Comparison of ENCODE assay signal across 14 cellular contexts in genomic region chr7:94512735-94513564, GRCh38.
DNase-seq lines count a peak whose midpoint lies in the region; ATAC-seq and TF ChIP-seq lines count a peak whose summit lies in the region.
"Had no signal": no experiment of that assay in that cellular context is flagged by ENCODE, and none has a peak within 500 bp of the region (broad histone marks: within the 10 kb centered on the region; RNA-seq: fewer than 3 reads in every experiment).

No MANE protein-coding gene starts in this region.

- no peaks in the 10 kb centered on the region for H3K27me3 ChIP-seq in WERI-Rb-1 (ENCODE audit: insufficient read depth, low read depth, severe bottlenecking)
- H3K27me3 ChIP-seq: dorsolateral prefrontal cortex had no signal

- H3K27me3 Mint-ChIP-seq in stimulated activated naive CD8-positive, alpha-beta T cell treated with anti-CD3 and anti-CD28 coated beads, Interleukin-15, Interleukin-2, amounts not matched to agents 100 ng/mL and 50 ng/mL, for 24 hours, result no peaks in the 10 kb centered on the region
- no peaks in the 10 kb centered on the region for H3K27me3 Mint-ChIP-seq in stimulated activated naive CD8-positive, alpha-beta T cell treated with anti-CD3 and anti-CD28 coated beads, Interleukin-15, amount 100 ng/mL, for 72 hours
- no peaks in the 10 kb centered on the region for H3K27me3 Mint-ChIP-seq in memory B cell

- peak overlapping the region; percentile 62 for H3K27ac ChIP-seq in WERI-Rb-1
- H3K27ac ChIP-seq: prostate gland had no signal

- peaks cover 59% of the 10 kb centered on the region for H3K4me1 Mint-ChIP-seq in stimulated activated naive CD8-positive, alpha-beta T cell treated with anti-CD3 and anti-CD28 coated beads, Interleukin-15, Interleukin-2, amounts not matched to agents 100 ng/mL and 50 ng/mL, for 24 hours (ENCODE audit: low read depth)
- H3K4me1 Mint-ChIP-seq in stimulated activated naive CD8-positive, alpha-beta T cell treated with anti-CD3 and anti-CD28 coated beads, Interleukin-15, amount 100 ng/mL, for 72 hours, result peaks cover 45% of the 10 kb centered on the region
- H3K4me1 Mint-ChIP-seq in memory B cell, result peaks cover 34% of the 10 kb centered on the region

- peak overlapping the region; percentile 33 for H3K27ac Mint-ChIP-seq in stimulated activated naive CD8-positive, alpha-beta T cell treated with anti-CD3 and anti-CD28 coated beads, Interleukin-15, Interleukin-2, amounts not matched to agents 100 ng/mL and 50 ng/mL, for 24 hours
- H3K27ac Mint-ChIP-seq in stimulated activated naive CD8-positive, alpha-beta T cell treated with anti-CD3 and anti-CD28 coated beads, Interleukin-15, amount 100 ng/mL, for 72 hours, result no peak overlapping the region
- H3K27ac Mint-ChIP-seq in memory B cell, result peak overlapping the region; percentile 90

- H3K4me3 Mint-ChIP-seq in stimulated activated naive CD8-positive, alpha-beta T cell treated with anti-CD3 and anti-CD28 coated beads, Interleukin-15, Interleukin-2, amounts not matched to agents 100 ng/mL and 50 ng/mL, for 24 hours, result peak overlapping the region; percentile 11
- H3K4me3 Mint-ChIP-seq in stimulated activated naive CD8-positive, alpha-beta T cell treated with anti-CD3 and anti-CD28 coated beads, Interleukin-15, amount 100 ng/mL, for 72 hours, result no peak overlapping the region
- H3K4me3 Mint-ChIP-seq in memory B cell, result no peak overlapping the region

- ATAC-seq in stimulated activated naive CD8-positive, alpha-beta T cell treated with anti-CD3 and anti-CD28 coated beads, Interleukin-15, amount 100 ng/mL, for 72 hours, result no peak
- ATAC-seq in memory B cell (ENCODE audit: low read depth) (no peak), GM18502 (IDR thresholded peaks at IDR 0.05; ENCODE audit: poor library complexity, unreplicated experiment) (no peak)
- ATAC-seq: activated CD4-positive, CD25-positive, alpha-beta regulatory T cell treated with anti-CD3 and anti-CD28 coated beads, Interleukin-2, amount 50 U/mL, for 24 hours had no signal

- TF ChIP-seq CTCF in WERI-Rb-1 (IDR thresholded peaks at IDR 0.05; ENCODE audit: low read depth, low read length), result no peak

- peaks cover 16% of the 10 kb centered on the region for H3K36me3 Mint-ChIP-seq in stimulated activated naive CD8-positive, alpha-beta T cell treated with anti-CD3 and anti-CD28 coated beads, Interleukin-15, Interleukin-2, amounts not matched to agents 100 ng/mL and 50 ng/mL, for 24 hours (ENCODE audit: low read depth)
- H3K36me3 Mint-ChIP-seq in memory B cell, result peaks cover 4% of the 10 kb centered on the region

- DNase-seq in stimulated activated naive CD8-positive, alpha-beta T cell treated with anti-CD3 and anti-CD28 coated beads, Interleukin-15, amount 100 ng/mL, for 72 hours, result no peak
- DNase-seq in WERI-Rb-1 (peak; percentile 65), memory B cell (ENCODE audit: low spot score in 2 of 2) (no peak), NCI-H1417 treated with DMSO at 0.1 percent for 48 hours (lab: John Stamatoyannopoulos, UW) (no peak), NCI-H345 treated with DMSO at 0.1 percent for 48 hours (lab: John Stamatoyannopoulos, UW; ENCODE audit: unreplicated experiment) (no peak)
- DNase-seq in activated effector memory CD4-positive, alpha-beta T cell treated with Interleukin-2 at 50 U/mL for 16 hours, result no peak
- DNase-seq: AML-193; dorsolateral prefrontal cortex; NCI-H146; stimulated activated CD4-positive, alpha-beta T cell treated with anti-CD3 and anti-CD28 coated beads, Interleukin-2, amount 100 ng/mL, for 24 hours had no signal

- H3K4me3 ChIP-seq in WERI-Rb-1 (ENCODE audit: low read depth, low read length), result no peak overlapping the region
- H3K4me3 ChIP-seq: prostate gland had no signal

- H3K9me3 ChIP-seq in WERI-Rb-1 (ENCODE audit: severe bottlenecking), result no peaks in the 10 kb centered on the region
- H3K9me3 ChIP-seq: prostate gland had no signal

- no peaks in the 10 kb centered on the region for H3K9me3 Mint-ChIP-seq in stimulated activated naive CD8-positive, alpha-beta T cell treated with anti-CD3 and anti-CD28 coated beads, Interleukin-15, Interleukin-2, amounts not matched to agents 100 ng/mL and 50 ng/mL, for 24 hours
- H3K9me3 Mint-ChIP-seq in stimulated activated naive CD8-positive, alpha-beta T cell treated with anti-CD3 and anti-CD28 coated beads, Interleukin-15, amount 100 ng/mL, for 72 hours, result no peaks in the 10 kb centered on the region
- H3K9me3 Mint-ChIP-seq in memory B cell, result no peaks in the 10 kb centered on the region

- H3K36me3 ChIP-seq in WERI-Rb-1, result peaks cover 14% of the 10 kb centered on the region
- H3K36me3 ChIP-seq: prostate gland had no signal

Comparison
In these comparisons a context has a peak if more than half of its experiments do, and no peak if none do; other contexts are left out.
1. H3K27ac Mint-ChIP-seq: peak in stimulated activated naive CD8-positive, alpha-beta T cell treated with anti-CD3 and anti-CD28 coated beads, Interleukin-15, Interleukin-2, amounts not matched to agents 100 ng/mL and 50 ng/mL, for 24 hours (single experiment) and memory B cell (single experiment); none in stimulated activated naive CD8-positive, alpha-beta T cell treated with anti-CD3 and anti-CD28 coated beads, Interleukin-15, amount 100 ng/mL, for 72 hours (0 of 2).